33 cellular contexts compared by ENCODE assay signal in genomic region chr1:218430802-218431201, GRCh38.
DNase-seq lines count a peak whose midpoint lies in the region; ATAC-seq, FAIRE-seq and TF ChIP-seq lines count a peak whose summit lies in the region.
"Had no signal": no experiment of that assay in that cellular context is flagged by ENCODE, and none has a peak within 500 bp of the region (broad histone marks: within the 10 kb centered on the region; RNA-seq: fewer than 3 reads in every experiment).

No MANE protein-coding gene starts in this region.

- peak overlapping the region; percentile 80 for H3K27ac Mint-ChIP-seq in astrocyte (ENCODE audit: unreplicated experiment)
- H3K27ac Mint-ChIP-seq: activated CD4-positive, alpha-beta T cell treated with anti-CD3 and anti-CD28 coated beads for 36 hours; activated naive CD8-positive, alpha-beta T cell; H9; naive thymus-derived CD8-positive, alpha-beta T cell; stimulated activated effector memory CD8-positive, alpha-beta T cell treated with anti-CD3 and anti-CD28 coated beads, Interleukin-12 subunit alpha, Interleukin-12 subunit beta, amount 100 ng/mL, for 72 hours; T-helper 2 cell treated with Interferon-gamma antibody and Interleukin-4, amounts not matched to agents 5 μg/mL and 100 μg/mL, for 36 hours had no signal

- H3K9me3 Mint-ChIP-seq in astrocyte (ENCODE audit: unreplicated experiment), result no peaks in the 10 kb centered on the region
- H3K9me3 Mint-ChIP-seq: central memory CD8-positive, alpha-beta T cell; H9; stimulated activated effector memory CD8-positive, alpha-beta T cell treated with anti-CD3 and anti-CD28 coated beads, Interleukin-12 subunit alpha, Interleukin-12 subunit beta, amount 100 ng/mL, for 72 hours; T-helper 2 cell treated with Interferon-gamma antibody and Interleukin-4, amounts not matched to agents 5 μg/mL and 100 μg/mL, for 36 hours had no signal

- no peak for FAIRE-seq in astrocyte (lab: Jason Lieb, UNC)
- FAIRE-seq: GM18507 had no signal

- H3K4me1 ChIP-seq in HEK293 (ENCODE audit: control insufficient read depth, insufficient read depth, low read length) (no peaks in the 10 kb centered on the region), astrocyte (ENCODE audit: insufficient read depth, low read length) (peaks cover 14% of the 10 kb centered on the region), uterus (no peaks in the 10 kb centered on the region)
- H3K4me1 ChIP-seq: BLaER1 treated with 17β-estradiol and CSF1 and Interleukin-3, amounts not matched to agents 10 nM and 100 nM had no signal

- no peak for ATAC-seq in HG03139 (IDR thresholded peaks at IDR 0.05; ENCODE audit: unreplicated experiment)
- ATAC-seq: activated CD4-positive, alpha-beta T cell treated with anti-CD3 and anti-CD28 coated beads for 36 hours; naive thymus-derived CD8-positive, alpha-beta T cell; stimulated activated effector memory CD8-positive, alpha-beta T cell treated with anti-CD3 and anti-CD28 coated beads, Interleukin-12 subunit alpha, Interleukin-12 subunit beta, amount 100 ng/mL, for 72 hours had no signal

- TF ChIP-seq CTCF in HEK293 (tag by site-specific recombination; IDR thresholded peaks at IDR 0.05) (no peak), astrocyte (IDR thresholded peaks at IDR 0.05; ENCODE audit: insufficient read depth, low read depth, low read length) (no peak), fibroblast of villous mesenchyme (IDR thresholded peaks at IDR 0.05; ENCODE audit: insufficient read depth, low read depth, low read length) (no peak), uterus (IDR thresholded peaks at IDR 0.05) (no peak)

- peaks cover 45% of the 10 kb centered on the region for H3K4me1 Mint-ChIP-seq in astrocyte (ENCODE audit: low read depth, unreplicated experiment)
- H3K4me1 Mint-ChIP-seq: activated CD4-positive, alpha-beta T cell treated with anti-CD3 and anti-CD28 coated beads for 36 hours; central memory CD8-positive, alpha-beta T cell; H9; naive thymus-derived CD8-positive, alpha-beta T cell; stimulated activated effector memory CD8-positive, alpha-beta T cell treated with anti-CD3 and anti-CD28 coated beads, Interleukin-12 subunit alpha, Interleukin-12 subunit beta, amount 100 ng/mL, for 72 hours had no signal

- H4K20me1 ChIP-seq in astrocyte (ENCODE audit: insufficient read depth, low read length), result peaks cover 10% of the 10 kb centered on the region
- H4K20me1 ChIP-seq: BLaER1 treated with 17β-estradiol and CSF1 and Interleukin-3, amounts not matched to agents 10 nM and 100 nM had no signal

- no peaks in the 10 kb centered on the region for H3K36me3 ChIP-seq in HEK293 (ENCODE audit: control insufficient read depth in 2 of 2, insufficient read depth in 1 of 2, low read length in 2 of 2)
- peaks cover 16% of the 10 kb centered on the region for H3K36me3 ChIP-seq in astrocyte (ENCODE audit: insufficient read depth, low read length)
- H3K36me3 ChIP-seq in uterus, result no peaks in the 10 kb centered on the region
- H3K36me3 ChIP-seq: BLaER1 treated with 17β-estradiol and CSF1 and Interleukin-3, amounts not matched to agents 10 nM and 100 nM; MG63; suprapubic skin had no signal

- H3K4me3 ChIP-seq in HEK293 (ENCODE audit: low read depth, low read length) (no peak overlapping the region), astrocyte (ENCODE audit: insufficient read depth, low read depth, low read length) (no peak overlapping the region), fibroblast of villous mesenchyme (ENCODE audit: low read depth, low read length) (no peak overlapping the region), uterus (no peak overlapping the region)
- H3K4me3 ChIP-seq: BLaER1 treated with 17β-estradiol and CSF1 and Interleukin-3, amounts not matched to agents 10 nM and 100 nM; dorsolateral prefrontal cortex; MG63; suprapubic skin had no signal

- peaks cover 13% of the 10 kb centered on the region for H3K36me3 Mint-ChIP-seq in astrocyte (ENCODE audit: low read depth, unreplicated experiment)
- H3K36me3 Mint-ChIP-seq: activated naive CD8-positive, alpha-beta T cell; naive thymus-derived CD8-positive, alpha-beta T cell; stimulated activated effector memory CD8-positive, alpha-beta T cell treated with anti-CD3 and anti-CD28 coated beads, Interleukin-12 subunit alpha, Interleukin-12 subunit beta, amount 100 ng/mL, for 72 hours had no signal

- H3K9me3 ChIP-seq in HEK293 (ENCODE audit: control insufficient read depth, insufficient read depth, low read depth, low read length), result no peaks in the 10 kb centered on the region
- no peaks in the 10 kb centered on the region for H3K9me3 ChIP-seq in astrocyte (ENCODE audit: insufficient read depth, low read depth, low read length)
- H3K9me3 ChIP-seq in uterus, result no peaks in the 10 kb centered on the region
- H3K9me3 ChIP-seq: suprapubic skin had no signal

- no peak overlapping the region for H3K9ac ChIP-seq in astrocyte (ENCODE audit: low read length)
- H3K9ac ChIP-seq: BLaER1 treated with 17β-estradiol and CSF1 and Interleukin-3, amounts not matched to agents 10 nM and 100 nM had no signal

- DNase-seq in astrocyte (ENCODE audit: low read depth), result peak; percentile 43
- DNase-seq in fibroblast of villous mesenchyme (ENCODE audit: low read depth), result peak; percentile 82
- DNase-seq in myocyte (ENCODE audit: low read depth), result peak; percentile 71
- DNase-seq in UCSD-AML1 (lab: John Stamatoyannopoulos, UW; ENCODE audit: unreplicated experiment), result no peak
- DNase-seq in NCI-H774 (lab: John Stamatoyannopoulos, UW), result no peak
- DNase-seq in uterus, result no peak
- DNase-seq: activated CD4-positive, alpha-beta T cell treated with anti-CD3 and anti-CD28 coated beads for 36 hours; activated T-cell treated with anti-CD3 and anti-CD28 coated beads for 4 hours; aorta; COR-L47; DND-41; dorsolateral prefrontal cortex; H9; KBM-7; mesendoderm; MG63; naive thymus-derived CD8-positive, alpha-beta T cell; NCI-H1417; NCI-H2081 treated with DMSO at 0.1 percent for 48 hours; NCI-H226; NCI-H82; occipital lobe; stimulated activated CD4-positive, alpha-beta T cell treated with anti-CD3 and anti-CD28 coated beads, Interleukin-12 subunit alpha, Interleukin-12 subunit beta, amount 100 ng/mL, for 4 hours; stimulated activated CD4-positive, alpha-beta T cell treated with anti-CD3 and anti-CD28 coated beads, Interleukin-4, amount 100 ng/mL, for 24 hours had no signal

- CTCF ChIA-PET in HEK293 (lab: Yijun Ruan, JAX), result interaction anchor here (0.5 to 1.1 kb wide), 2 partner anchors 22 to 28 kb away, joined by 4 read pairs; no protein-coding TSS in a partner anchor

- H3K4me3 Mint-ChIP-seq in astrocyte (ENCODE audit: unreplicated experiment), result no peak overlapping the region
- H3K4me3 Mint-ChIP-seq: activated CD4-positive, alpha-beta T cell treated with anti-CD3 and anti-CD28 coated beads for 36 hours; activated naive CD8-positive, alpha-beta T cell; central memory CD8-positive, alpha-beta T cell; H9; naive thymus-derived CD8-positive, alpha-beta T cell; stimulated activated effector memory CD8-positive, alpha-beta T cell treated with anti-CD3 and anti-CD28 coated beads, Interleukin-12 subunit alpha, Interleukin-12 subunit beta, amount 100 ng/mL, for 72 hours; T-helper 2 cell treated with Interferon-gamma antibody and Interleukin-4, amounts not matched to agents 5 μg/mL and 100 μg/mL, for 36 hours had no signal

- H3K79me2 ChIP-seq in astrocyte (ENCODE audit: insufficient read depth, low read length), result peaks cover 59% of the 10 kb centered on the region

- H3K27me3 Mint-ChIP-seq in astrocyte (ENCODE audit: low read depth, unreplicated experiment), result no peaks in the 10 kb centered on the region
- H3K27me3 Mint-ChIP-seq: activated CD4-positive, alpha-beta T cell treated with anti-CD3 and anti-CD28 coated beads for 36 hours; central memory CD8-positive, alpha-beta T cell had no signal

- TF ChIP-seq POLR2A in uterus (IDR thresholded peaks at IDR 0.05), result no peak

- no peak overlapping the region for H2AFZ ChIP-seq in astrocyte (ENCODE audit: low read depth, low read length)

- intact Hi-C loops in uterus (cut with DNase I; ENCODE audit: low total_unique reads), result no loop called here

- no peaks in the 10 kb centered on the region for H3K27me3 ChIP-seq in astrocyte (ENCODE audit: insufficient read depth, low read length)
- no peaks in the 10 kb centered on the region for H3K27me3 ChIP-seq in uterus
- H3K27me3 ChIP-seq: BLaER1 treated with 17β-estradiol and CSF1 and Interleukin-3, amounts not matched to agents 10 nM and 100 nM; dorsolateral prefrontal cortex; MG63; suprapubic skin had no signal

- no peak overlapping the region for H3K4me2 ChIP-seq in astrocyte (ENCODE audit: low read length)
- H3K4me2 ChIP-seq: BLaER1 treated with 17β-estradiol and CSF1 and Interleukin-3, amounts not matched to agents 10 nM and 100 nM had no signal

- H3K27ac ChIP-seq in HEK293 (ENCODE audit: extremely low read depth, low read depth, low read length) (no peak overlapping the region), astrocyte (ENCODE audit: low read depth, low read length) (no peak overlapping the region), uterus (no peak overlapping the region)
- H3K27ac ChIP-seq: BLaER1 treated with 17β-estradiol and CSF1 and Interleukin-3, amounts not matched to agents 10 nM and 100 nM; dorsolateral prefrontal cortex; suprapubic skin had no signal

- POLR2A ChIA-PET in HEK293 (lab: Yijun Ruan, JAX), result no interaction called here

TF ChIP-seq in HEK293, 187 proteins besides CTCF, POLR2A, EP300 and RAD21:
- peak; percentile 58 for TF ChIP-seq SCRT2 (tag by site-specific recombination; IDR thresholded peaks at IDR 0.05)
- TF ChIP-seq BCL11B (tag by site-specific recombination; IDR thresholded peaks at IDR 0.05; ENCODE audit: low read depth), result no peak
- no peak for TF ChIP-seq ZNF26 (tag by site-specific recombination; IDR thresholded peaks at IDR 0.05)

Comparison
In these comparisons a context has a peak if more than half of its experiments do, and no peak if none do; other contexts are left out.
1. DNase-seq: peak in astrocyte (single experiment), fibroblast of villous mesenchyme (single experiment) and myocyte (single experiment); none in UCSD-AML1 (single experiment), NCI-H774 (single experiment) and uterus (0 of 2).